8 cellular contexts compared by ENCODE assay signal in the genomic region with DNA sequence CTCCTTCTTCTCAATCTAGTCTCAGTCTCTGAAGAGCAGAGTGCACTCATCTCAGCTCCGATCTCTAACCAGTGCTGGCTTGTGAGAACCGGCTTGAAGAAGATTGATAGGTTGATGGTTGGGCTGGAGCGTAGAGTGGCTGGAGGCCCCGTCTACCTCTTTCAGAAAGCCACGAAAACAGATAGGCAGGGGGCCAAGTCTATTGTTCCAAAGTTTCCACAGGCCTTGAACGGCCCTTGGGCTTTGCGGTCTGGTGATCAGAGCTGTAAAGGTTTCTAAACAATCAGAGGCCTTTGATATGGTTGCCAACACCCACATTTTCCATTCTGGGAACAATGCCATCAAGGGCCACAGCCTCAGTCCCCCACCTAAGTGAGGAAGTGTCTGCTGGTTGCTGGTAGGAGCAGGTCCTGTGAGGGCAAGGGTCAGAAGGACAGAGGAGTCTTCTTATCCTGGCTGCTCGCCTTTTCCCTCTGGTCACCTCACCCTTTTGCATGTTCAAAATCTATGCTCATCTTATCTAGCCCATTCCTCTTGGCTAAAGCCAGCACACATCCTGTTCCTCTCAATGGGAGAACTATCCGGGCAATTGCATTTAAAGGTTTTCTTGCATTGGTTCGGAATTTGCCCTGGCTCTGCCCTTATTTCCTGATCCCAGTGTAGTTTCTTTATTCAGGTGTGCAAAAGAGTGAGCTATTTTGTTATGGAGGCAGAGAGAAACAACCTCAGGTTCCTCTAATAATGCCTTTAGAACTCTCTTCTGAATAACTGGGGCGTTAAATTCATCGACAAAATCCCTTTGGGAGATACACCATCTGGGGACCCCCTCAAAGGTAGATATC.
DNase-seq lines count a peak whose midpoint lies in the region; ATAC-seq, FAIRE-seq and TF ChIP-seq lines count a peak whose summit lies in the region.

No MANE protein-coding gene starts in this region.

- peaks cover 20 to 23% of the 10 kb centered on the region in 2 experiments for H3K4me1 ChIP-seq in K562 (replicated peaks in 1 of 2; ENCODE audit: control insufficient read depth in 2 of 2, insufficient read depth in 2 of 2, low read length in 2 of 2)

- no peaks in the 10 kb centered on the region for H3K27me3 Mint-ChIP-seq in CD4-positive, alpha-beta T cell
- H3K27me3 Mint-ChIP-seq in T-helper 2 cell treated with Interferon-gamma antibody and Interleukin-4, amounts not matched to agents 5 μg/mL and 100 μg/mL, for 36 hours (ENCODE audit: low read depth): no peaks in the 10 kb centered on the region

- no peaks in the 10 kb centered on the region for H3K36me3 ChIP-seq in K562 (ENCODE audit: control insufficient read depth, insufficient read depth, low read length)

- no peaks in the 10 kb centered on the region for H3K9me1 ChIP-seq in K562 (ENCODE audit: control insufficient read depth, insufficient read depth, low read length)

- peak overlapping the region; percentile 91 for H3K4me3 Mint-ChIP-seq in CD4-positive, alpha-beta T cell
- H3K4me3 Mint-ChIP-seq in T-helper 2 cell treated with Interferon-gamma antibody and Interleukin-4, amounts not matched to agents 5 μg/mL and 100 μg/mL, for 36 hours: peak overlapping the region; percentile 91

- H3K79me2 ChIP-seq in K562 (ENCODE audit: control insufficient read depth, insufficient read depth, low read length): no peaks in the 10 kb centered on the region

- peak overlapping the region; percentile 97 for H3K27ac ChIP-seq in CD4-positive, alpha-beta T cell (ENCODE audit: low read depth, low read length)
- peak overlapping the region; percentile 63; the same call in 2 of the 3 replicates for H3K27ac ChIP-seq in K562 (ENCODE audit: extremely low read depth, low read depth, low read length)

- peak in 1 of 2 experiments; percentile 2; a peak in 1 of 4 replicates for TF ChIP-seq RAD21 in K562 (CRISPR knock-in tag; conservative IDR thresholded peaks at IDR 0.05 in 1 of 2, IDR thresholded peaks at IDR 0.05 in 1 of 2)

- H3K9me3 ChIP-seq in CD4-positive, alpha-beta T cell (ENCODE audit: control insufficient read depth, low read length): no peaks in the 10 kb centered on the region
- no peaks in the 10 kb centered on the region for H3K9me3 ChIP-seq in K562 (replicated peaks; ENCODE audit: control insufficient read depth, insufficient read depth, low read depth, low read length)

- ATAC-seq in CD4-positive, alpha-beta T cell (ENCODE audit: poor library complexity): peak; percentile 34
- ATAC-seq in GM21360 (IDR thresholded peaks at IDR 0.05; ENCODE audit: unreplicated experiment) (peak; percentile 1), K562 (peak; percentile 87)

- no peak for TF ChIP-seq CTCF in CD4-positive, alpha-beta T cell (IDR thresholded peaks at IDR 0.05)
- TF ChIP-seq CTCF in K562 (IDR thresholded peaks at IDR 0.05 in 2 of 3, conservative IDR thresholded peaks at IDR 0.05 in 1 of 3; ENCODE audit: insufficient read depth in 2 of 3, low read depth in 1 of 3, low read length in 3 of 3) (no peak), lower leg skin (IDR thresholded peaks at IDR 0.05) (no peak)

- 14% methylated on average over 12 of the region's 12 CpGs for WGBS in K562 (ENCODE audit: insufficient coverage, low coverage, missing lambda C conversion rate)
- WGBS in lower leg skin, 2 donors: 51 to 54% methylated on average over 12 of the region's 12 CpGs

- H3K4me1 Mint-ChIP-seq in CD4-positive, alpha-beta T cell (ENCODE audit: low read depth): peaks cover 73% of the 10 kb centered on the region
- H3K4me1 Mint-ChIP-seq in T-helper 2 cell treated with Interferon-gamma antibody and Interleukin-4, amounts not matched to agents 5 μg/mL and 100 μg/mL, for 36 hours (ENCODE audit: low read depth): peaks cover 59% of the 10 kb centered on the region

- TF ChIP-seq EP300 in K562 (IDR thresholded peaks at IDR 0.05; ENCODE audit: low read length): peak; percentile 45

- H3K36me3 Mint-ChIP-seq in CD4-positive, alpha-beta T cell (ENCODE audit: low read depth): peaks cover 10% of the 10 kb centered on the region
- H3K36me3 Mint-ChIP-seq in T-helper 2 cell treated with Interferon-gamma antibody and Interleukin-4, amounts not matched to agents 5 μg/mL and 100 μg/mL, for 36 hours (ENCODE audit: low read depth): peaks cover 11% of the 10 kb centered on the region

- TF ChIP-seq POLR2A in K562 (conservative IDR thresholded peaks at IDR 0.05): no peak
- TF ChIP-seq POLR2A in lower leg skin (IDR thresholded peaks at IDR 0.05): no peak
- no peak for TF ChIP-seq POLR2A in H54 (IDR thresholded peaks at IDR 0.05; ENCODE audit: low read depth, low read length)

- peak overlapping the region; percentile 20; the same call in 1 of the 2 replicates for H2AFZ ChIP-seq in K562 (ENCODE audit: low read depth, low read length)

- in situ Hi-C loops in K562 (cut with MboI): no loop called here

- CTCF ChIA-PET in CD4-positive, alpha-beta T cell (lab: Charles Lee): interaction anchor here (1.2 to 4.1 kb wide), 2 partner anchors 37 to 40 kb away, joined by 3 to 16 read pairs; no protein-coding TSS in a partner anchor
- CTCF ChIA-PET in K562 (lab: Yijun Ruan, JAX; ENCODE audit: low intra/inter-chr PET ratio): no interaction called here

- BruUV-seq in K562 (replicated peaks; lab: Mats Ljungman, UMichigan): no TSS peak

- POLR2A ChIA-PET in CD4-positive, alpha-beta T cell (lab: Charles Lee): interaction anchor here (0.7 to 6.6 kb wide), 8 partner anchors 14 to 588 kb away, joined by 3 to 81 read pairs (median 6); a partner anchor contains a TSS
- POLR2A ChIA-PET in K562 (lab: Yijun Ruan, JAX): interaction anchor here (0.7 to 2.0 kb wide), 9 partner anchors 17 to 1241 kb away, joined by 3 to 8 read pairs (median 4); a partner anchor contains a TSS

- H3K9ac ChIP-seq in K562 (ENCODE audit: insufficient read depth in 1 of 2, low read depth in 2 of 2, low read length in 2 of 2): peak overlapping the region in 1 of 2 experiments; percentile 11; a peak in 2 of 4 replicates

- H3K4me3 ChIP-seq in K562: no peak overlapping the region
- H3K4me3 ChIP-seq in lower leg skin (ENCODE audit: low read depth, poor library complexity, severe bottlenecking): no peak overlapping the region

- intact Hi-C loops in CD4-positive, alpha-beta T cell (cut with DNase I, micrococcal nuclease): loop anchor here (1.0 to 2.0 kb wide), 5 partner anchors 21 to 587 kb away; a partner anchor contains a TSS
- intact Hi-C loops in K562 (cut with micrococcal nuclease) (loop anchor here (1.0 to 5.0 kb wide), 2 partner anchors 34 to 69 kb away; no protein-coding TSS in a partner anchor), lower leg skin (cut with DNase I; ENCODE audit: low total_unique reads) (no loop called here)

- H3K4me2 ChIP-seq in K562 (ENCODE audit: insufficient read depth, low read length): peak overlapping the region; percentile 27

- peaks cover 2% of the 10 kb centered on the region for H3K9me3 Mint-ChIP-seq in CD4-positive, alpha-beta T cell
- H3K9me3 Mint-ChIP-seq in T-helper 2 cell treated with Interferon-gamma antibody and Interleukin-4, amounts not matched to agents 5 μg/mL and 100 μg/mL, for 36 hours: peaks cover 3% of the 10 kb centered on the region

- peak overlapping the region; percentile 100 for H3K27ac Mint-ChIP-seq in CD4-positive, alpha-beta T cell
- peak overlapping the region; percentile 100 for H3K27ac Mint-ChIP-seq in T-helper 2 cell treated with Interferon-gamma antibody and Interleukin-4, amounts not matched to agents 5 μg/mL and 100 μg/mL, for 36 hours

- peak; percentile 33 to 76 (median 52) for DNase-seq in CD4-positive, alpha-beta T cell
- peak in 73 of 76 experiments; percentile 14 to 97 (median 79) for DNase-seq in HUDEP-2 (lab: John Stamatoyannopoulos, UW; ENCODE audit: unreplicated experiment in 76 of 76)
- DNase-seq in T-helper 2 cell treated with Interferon-gamma antibody and Interleukin-4, amounts not matched to agents 5 μg/mL and 100 μg/mL, for 36 hours (ENCODE audit: low spot score): peak; percentile 89
- DNase-seq in K562 (ENCODE audit: extremely low read depth in 1 of 4, low spot score in 3 of 4): peak; percentile 76 to 95 (median 83)
- DNase-seq in lower leg skin (ENCODE audit: low spot score in 2 of 2): peak; percentile 75 to 87
- DNase-seq in stimulated activated CD8-positive, alpha-beta memory T cell treated with anti-CD3 and anti-CD28 coated beads, Interleukin-4, amount 100 ng/mL, for 1 hour (ENCODE audit: low read depth in 2 of 2, low spot score in 1 of 2): peak; percentile 36 to 62
- no peak for DNase-seq in H54 (ENCODE audit: insufficient read length, low spot score)

- no peaks in the 10 kb centered on the region for H3K27me3 ChIP-seq in CD4-positive, alpha-beta T cell (ENCODE audit: control insufficient read depth, insufficient read depth, low read length)
- peaks cover 0 to 8% of the 10 kb centered on the region in 2 experiments; a peak in 2 of 5 replicates for H3K27me3 ChIP-seq in K562 (ENCODE audit: control insufficient read depth in 2 of 2, insufficient read depth in 2 of 2, low read length in 2 of 2)

- no peaks in the 10 kb centered on the region for H4K20me1 ChIP-seq in K562 (replicated peaks; ENCODE audit: control insufficient read depth, insufficient read depth, low read length)

- FAIRE-seq in K562 (lab: Jason Lieb, UNC) (peak; percentile 87), H54 (lab: Jason Lieb, UNC) (no peak)

TF ChIP-seq in K562, 482 proteins besides CTCF, POLR2A, EP300 and RAD21 (continues in another document):
- TF ChIP-seq CHD2 (IDR thresholded peaks at IDR 0.05; ENCODE audit: low read depth, low read length) (no peak), ZNF146 (CRISPR knock-in tag; IDR thresholded peaks at IDR 0.05; ENCODE audit: unreplicated experiment) (no peak), NR2C1 (IDR thresholded peaks at IDR 0.05) (peak; percentile 87), NR2C1 (tag; IDR thresholded peaks at IDR 0.05) (peak; percentile 91), ZNF316 (IDR thresholded peaks at IDR 0.05) (no peak), PHB (CRISPR knock-in tag; IDR thresholded peaks at IDR 0.05) (no peak), GTF2E2 (tag; IDR thresholded peaks at IDR 0.05) (no peak), YBX1 (IDR thresholded peaks at IDR 0.05) (no peak)

Comparison
In these comparisons a context has a peak if more than half of its experiments do, and no peak if none do; other contexts are left out.
1. ATAC-seq: peak in every context shown above with its lines; median percentile 87 in K562; 34 in CD4-positive, alpha-beta T cell; 1 in GM21360.